Comparison of ENCODE assay signal across 29 cellular contexts in genomic region chr16:51163366-51163765, GRCh38. TPM values are rescaled to one million over a fixed set of nuclear protein-coding genes. Genes with fewer than 3 reads are reported as not detected.
"Had no signal": no experiment of that assay in that cellular context is flagged by ENCODE, and none has a peak within 500 bp of the region (broad histone marks: within the 10 kb centered on the region; RNA-seq: fewer than 3 reads in every experiment).

No MANE protein-coding gene starts in this region.

- H3K9me3 ChIP-seq: breast epithelium, ovary, prostate gland, stomach, thyroid gland had no signal

- H3K4me1 ChIP-seq: breast epithelium, foreskin keratinocyte, prostate gland had no signal

- H3K27ac ChIP-seq: breast epithelium, foreskin keratinocyte, hepatocyte, ovary, prostate gland, stomach, thyroid gland, VCaP had no signal

- H3K4me2 ChIP-seq: hepatocyte had no signal

- H3K4me1 Mint-ChIP-seq: activated naive CD4-positive, alpha-beta T cell treated with anti-CD3 and anti-CD28 coated beads, Interleukin-2, amount 10 ng/mL, durations not matched to agents 7 days and 5 days; activated naive CD8-positive, alpha-beta T cell treated with anti-CD3 and anti-CD28 coated beads, Interleukin-2, amount 10 ng/mL, durations not matched to agents 7 days and 5 days; naive B cell; stimulated activated naive B cell treated with anti-CD40 and anti-IgM and Interleukin-4, amounts not matched to agents 10 μg/mL and 1 μg/mL and 100 μg/mL, for 72 hours had no signal

- H3K36me3 Mint-ChIP-seq: activated naive CD4-positive, alpha-beta T cell treated with anti-CD3 and anti-CD28 coated beads, Interleukin-2, amount 10 ng/mL, durations not matched to agents 7 days and 5 days; activated naive CD8-positive, alpha-beta T cell treated with anti-CD3 and anti-CD28 coated beads, Interleukin-2, amount 10 ng/mL, durations not matched to agents 7 days and 5 days; mesothelial cell of epicardium; naive B cell; stimulated activated naive B cell treated with anti-CD40 and anti-IgM and Interleukin-4, amounts not matched to agents 10 μg/mL and 1 μg/mL and 100 μg/mL, for 72 hours had no signal

- H3K36me3 ChIP-seq: breast epithelium, ovary, prostate gland, stomach, thyroid gland had no signal

- H3K9me3 Mint-ChIP-seq: activated naive CD4-positive, alpha-beta T cell treated with anti-CD3 and anti-CD28 coated beads, Interleukin-2, amount 10 ng/mL, durations not matched to agents 7 days and 5 days; activated naive CD8-positive, alpha-beta T cell treated with anti-CD3 and anti-CD28 coated beads, Interleukin-2, amount 10 ng/mL, durations not matched to agents 7 days and 5 days; activated T-cell treated with anti-CD3 and anti-CD28 coated beads, Interleukin-2, amount 50 U/mL, for 24 hours; mesothelial cell of epicardium; stimulated activated naive B cell treated with anti-CD40 and anti-IgM and Interleukin-4, amounts not matched to agents 10 μg/mL and 1 μg/mL and 100 μg/mL, for 72 hours had no signal

- H3K4me3 Mint-ChIP-seq: activated naive CD4-positive, alpha-beta T cell treated with anti-CD3 and anti-CD28 coated beads, Interleukin-2, amount 10 ng/mL, durations not matched to agents 7 days and 5 days; activated naive CD8-positive, alpha-beta T cell treated with anti-CD3 and anti-CD28 coated beads, Interleukin-2, amount 10 ng/mL, durations not matched to agents 7 days and 5 days; activated T-cell treated with anti-CD3 and anti-CD28 coated beads, Interleukin-2, amount 50 U/mL, for 24 hours; mesothelial cell of epicardium; naive B cell; stimulated activated naive B cell treated with anti-CD40 and anti-IgM and Interleukin-4, amounts not matched to agents 10 μg/mL and 1 μg/mL and 100 μg/mL, for 72 hours had no signal

- FAIRE-seq: endothelial cell of umbilical vein, kidney, small intestine had no signal

- H3K27me3 Mint-ChIP-seq: activated naive CD8-positive, alpha-beta T cell treated with anti-CD3 and anti-CD28 coated beads, Interleukin-2, amount 10 ng/mL, durations not matched to agents 7 days and 5 days had no signal

- H3K27ac Mint-ChIP-seq: activated naive CD4-positive, alpha-beta T cell treated with anti-CD3 and anti-CD28 coated beads, Interleukin-2, amount 10 ng/mL, durations not matched to agents 7 days and 5 days; activated naive CD8-positive, alpha-beta T cell treated with anti-CD3 and anti-CD28 coated beads, Interleukin-2, amount 10 ng/mL, durations not matched to agents 7 days and 5 days; activated T-cell treated with anti-CD3 and anti-CD28 coated beads, Interleukin-2, amount 50 U/mL, for 24 hours; mesothelial cell of epicardium; naive B cell; stimulated activated naive B cell treated with anti-CD40 and anti-IgM and Interleukin-4, amounts not matched to agents 10 μg/mL and 1 μg/mL and 100 μg/mL, for 72 hours had no signal

- H3K27me3 ChIP-seq: ovary, thyroid gland had no signal

- DNase-seq: activated CD4-positive, alpha-beta T cell treated with anti-CD3 and anti-CD28 coated beads for 48 hours; activated CD4-positive, alpha-beta T cell treated with anti-CD3 and anti-CD28 coated beads, Interleukin-2, amount 50 U/mL, for 48 hours; activated CD8-positive, alpha-beta memory T cell treated with anti-CD3 and anti-CD28 coated beads, Interleukin-2, amount 50 U/mL, for 4 hours; activated gamma-delta T cell; activated naive CD4-positive, alpha-beta T cell treated with anti-CD3 and anti-CD28 coated beads, Interleukin-2, amount 10 ng/mL, durations not matched to agents 7 days and 5 days; activated naive CD8-positive, alpha-beta T cell treated with anti-CD3 and anti-CD28 coated beads, Interleukin-2, amount 10 ng/mL, durations not matched to agents 7 days and 5 days; activated T-cell treated with anti-CD3 and anti-CD28 coated beads, Interleukin-2, amount 50 U/mL, for 24 hours; central memory CD4-positive, alpha-beta T cell; foreskin keratinocyte; kidney; left colon; mammary epithelial cell; naive B cell; ovary; retina; small intestine; stimulated activated CD4-positive, alpha-beta T cell treated with anti-CD3 and anti-CD28 coated beads, Interleukin-15, amount 100 ng/mL, for 24 hours; stimulated activated CD4-positive, alpha-beta T cell treated with anti-CD3 and anti-CD28 coated beads, Interleukin-2, amount 100 ng/mL, for 24 hours; stimulated activated naive B cell treated with anti-CD40 and anti-IgM and Interleukin-4, amounts not matched to agents 10 μg/mL and 1 μg/mL and 100 μg/mL, for 72 hours; stomach; thyroid gland had no signal

- H3K4me3 ChIP-seq: breast epithelium, hepatocyte, ovary, prostate gland, stomach, thyroid gland had no signal

- H2AFZ ChIP-seq: hepatocyte had no signal

RNA-seq across cellular contexts. Expression of gene SALL1, which starts 12.3 kb away (rescaled TPM):
- total RNA-seq: activated CD8-positive, alpha-beta memory T cell treated with anti-CD3 and anti-CD28 coated beads for 36 hours; activated naive CD8-positive, alpha-beta T cell treated with anti-CD3 and anti-CD28 coated beads, Interleukin-2, amount 10 ng/mL, durations not matched to agents 7 days and 5 days; endothelial cell of umbilical vein; foreskin keratinocyte; T-helper 1 cell treated with Interleukin-12 subunit alpha and Interleukin-12 subunit beta and Interleukin-4 antibody, amounts not matched to agents 30 ng/mL and 1 ng/mL, for 36 hours had no signal
